ENCODE assay signal across 8 cellular contexts in the genomic region with DNA sequence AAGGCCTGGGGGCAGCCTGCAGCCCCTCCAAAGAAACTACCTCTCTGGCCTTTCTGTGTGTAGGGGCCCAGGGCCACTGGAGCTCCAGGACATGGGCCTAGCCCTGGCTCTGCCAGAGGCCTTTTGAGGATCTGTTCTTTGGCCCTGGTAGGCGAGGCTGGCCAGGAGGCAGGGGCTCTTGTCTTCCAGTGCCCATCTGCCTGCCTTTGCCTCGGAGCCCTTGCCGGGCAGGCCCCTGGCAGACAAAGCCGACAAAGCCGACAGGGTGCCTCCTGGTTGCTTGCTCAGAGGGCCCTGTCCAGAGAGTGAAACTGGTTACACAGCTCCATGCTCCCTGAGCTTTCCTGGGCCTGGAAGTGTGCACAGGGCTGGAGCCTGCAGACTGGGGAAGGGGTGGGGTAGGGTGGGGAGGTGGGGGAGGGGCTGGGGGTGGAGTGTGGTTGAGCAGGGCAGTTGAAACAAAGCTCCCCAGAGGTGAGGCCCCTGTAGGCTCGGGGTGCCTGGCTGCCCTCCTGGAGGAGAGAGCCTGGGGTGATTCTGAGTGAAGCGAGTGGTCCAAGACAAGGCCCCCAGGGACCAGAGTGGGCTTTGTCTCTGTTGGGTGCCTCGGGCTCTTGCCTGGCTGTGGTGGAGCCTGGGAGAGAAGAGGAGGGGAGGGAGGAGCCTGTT. TPM values are rescaled to one million over a fixed set of nuclear protein-coding genes. Genes with fewer than 3 reads are reported as not detected.
DNase-seq lines count a peak whose midpoint lies in the region; ATAC-seq lines count a peak whose summit lies in the region.

No MANE protein-coding gene starts in this region.

- intact Hi-C loops in left colon (cut with DNase I, micrococcal nuclease), result loop anchor here (10.0 kb wide), 2 partner anchors 344 to 354 kb away; no protein-coding TSS in a partner anchor

- no peaks in the 10 kb centered on the region for H3K27me3 Mint-ChIP-seq in stimulated activated naive B cell treated with anti-CD40 and anti-IgM and Interleukin-4, amounts not matched to agents 10 μg/mL and 1 μg/mL and 100 μg/mL, for 72 hours

- peak overlapping the region; percentile 77 to 80 for H3K4me3 Mint-ChIP-seq in stimulated activated naive B cell treated with anti-CD40 and anti-IgM and Interleukin-4, amounts not matched to agents 10 μg/mL and 1 μg/mL and 100 μg/mL, for 72 hours

- peak overlapping the region; percentile 99 for H3K27ac Mint-ChIP-seq in stimulated activated naive B cell treated with anti-CD40 and anti-IgM and Interleukin-4, amounts not matched to agents 10 μg/mL and 1 μg/mL and 100 μg/mL, for 72 hours

- ATAC-seq in GM18867 (IDR thresholded peaks at IDR 0.05; ENCODE audit: unreplicated experiment) (peak; percentile 7), HG03354 (IDR thresholded peaks at IDR 0.05; ENCODE audit: poor library complexity, severe bottlenecking, unreplicated experiment) (peak; percentile 11), left colon (peak; percentile 55)
- ATAC-seq in stimulated activated naive B cell treated with anti-CD40 and anti-IgM and Interleukin-4, amounts not matched to agents 10 μg/mL and 1 μg/mL and 100 μg/mL, for 72 hours (replicated peaks), result peak; percentile 49 to 52

- peaks cover 41 to 54% of the 10 kb centered on the region in 2 donors for H3K4me1 Mint-ChIP-seq in stimulated activated naive B cell treated with anti-CD40 and anti-IgM and Interleukin-4, amounts not matched to agents 10 μg/mL and 1 μg/mL and 100 μg/mL, for 72 hours

- no peaks in the 10 kb centered on the region for H3K9me3 Mint-ChIP-seq in stimulated activated naive B cell treated with anti-CD40 and anti-IgM and Interleukin-4, amounts not matched to agents 10 μg/mL and 1 μg/mL and 100 μg/mL, for 72 hours

- H3K27ac ChIP-seq in caudate nucleus (ENCODE audit: low read depth, low read length), result peak overlapping the region; percentile 100

- DNase-seq in Ammon's horn (ENCODE audit: low spot score) (peak; percentile 41), RPMI8226 (peak; percentile 54), caudate nucleus (lab: John Stamatoyannopoulos, UW) (peak in 21 of 61 donors; percentile 25 to 80 (median 57)), left colon (peak; percentile 53 to 54), superior temporal gyrus (ENCODE audit: extremely low spot score) (no peak)
- no peak for DNase-seq in stimulated activated naive B cell treated with anti-CD40 and anti-IgM and Interleukin-4, amounts not matched to agents 10 μg/mL and 1 μg/mL and 100 μg/mL, for 72 hours

- H3K36me3 Mint-ChIP-seq in stimulated activated naive B cell treated with anti-CD40 and anti-IgM and Interleukin-4, amounts not matched to agents 10 μg/mL and 1 μg/mL and 100 μg/mL, for 72 hours, result peaks cover 32 to 34% of the 10 kb centered on the region in 2 donors

RNA-seq across cellular contexts. Expression of a gene that starts 29.3 kb away (rescaled TPM):
- total RNA-seq in left colon, result 10 to 100 TPM; 90.8 to 91.9 TPM

RNA-seq across cellular contexts. Expression of a gene that starts 29.9 kb away (rescaled TPM):
- 10 to 100 TPM; 62.4 to 76.1 TPM for total RNA-seq in left colon

RNA-seq across cellular contexts. Expression of a gene that starts 37.5 kb away (rescaled TPM):
- 1 to 10 TPM; 4.3 to 8.8 TPM for total RNA-seq in left colon

RNA-seq across cellular contexts. Expression of a gene that starts 59.6 kb away (rescaled TPM):
- 10 to 100 TPM; 44.4 to 53.1 TPM for total RNA-seq in left colon

Comparison
In these comparisons a context has a peak if more than half of its experiments do, and no peak if none do; other contexts are left out.
1. DNase-seq: peak in Ammon's horn (single experiment), RPMI8226 (single experiment) and left colon (2 of 2); none in stimulated activated naive B cell treated with anti-CD40 and anti-IgM and Interleukin-4, amounts not matched to agents 10 μg/mL and 1 μg/mL and 100 μg/mL, for 72 hours (single experiment) and superior temporal gyrus (single experiment).
2. Peak in every context shown above with its lines, with median percentiles within 50 percentile points of each other: ATAC-seq.